Comparison of ENCODE assay signal across 10 cellular contexts in genomic region chr1:176177764-176178163, GRCh38. TPM values are rescaled to one million over a fixed set of nuclear protein-coding genes. Genes with fewer than 3 reads are reported as not detected.
A peak's percentile ranks its signal among the peaks of the same experiment; 100 is the strongest.
DNase-seq lines count a peak whose midpoint lies in the region; ATAC-seq and TF ChIP-seq lines count a peak whose summit lies in the region.
"Had no signal": no experiment of that assay in that cellular context is flagged by ENCODE, and none has a peak within 500 bp of the region (broad histone marks: within the 10 kb centered on the region; RNA-seq: fewer than 3 reads in every experiment).

No MANE protein-coding gene starts in this region.

- peaks cover 98% of the 10 kb centered on the region for H3K79me2 ChIP-seq in Karpas-422 (ENCODE audit: low read length)
- peaks cover 68% of the 10 kb centered on the region for H3K79me2 ChIP-seq in smooth muscle cell (ENCODE audit: low read depth)

- H3K4me1 ChIP-seq in Karpas-422 (ENCODE audit: low read length), result peaks cover 46% of the 10 kb centered on the region
- H3K4me1 ChIP-seq in smooth muscle cell (ENCODE audit: low read depth), result no peaks in the 10 kb centered on the region

- no peak for TF ChIP-seq CTCF in nephron progenitor cell (IDR thresholded peaks at IDR 0.05)
- no peak for TF ChIP-seq CTCF in smooth muscle cell (IDR thresholded peaks at IDR 0.05; ENCODE audit: borderline replicate concordance, insufficient read depth, poor library complexity, severe bottlenecking)

- peak overlapping the region; percentile 79 for H3K27ac Mint-ChIP-seq in activated CD4-positive, alpha-beta T cell treated with anti-CD3 and anti-CD28 coated beads, Interleukin-2, amount 10 ng/mL, durations not matched to agents 24 days and 14 days
- H3K27ac Mint-ChIP-seq in nephron progenitor cell, result peak overlapping the region; percentile 70

- H3K27me3 Mint-ChIP-seq in activated CD4-positive, alpha-beta T cell treated with anti-CD3 and anti-CD28 coated beads, Interleukin-2, amount 10 ng/mL, durations not matched to agents 24 days and 14 days, result no peaks in the 10 kb centered on the region
- no peaks in the 10 kb centered on the region for H3K27me3 Mint-ChIP-seq in nephron progenitor cell (ENCODE audit: low read depth, poor library complexity)

- no peak overlapping the region for H2AFZ ChIP-seq in Karpas-422 (ENCODE audit: low read length)
- H2AFZ ChIP-seq in smooth muscle cell (ENCODE audit: low read depth), result no peak overlapping the region

- peaks cover 4% of the 10 kb centered on the region for H3K9me3 Mint-ChIP-seq in activated CD4-positive, alpha-beta T cell treated with anti-CD3 and anti-CD28 coated beads, Interleukin-2, amount 10 ng/mL, durations not matched to agents 24 days and 14 days
- peaks cover under 1% of the 10 kb centered on the region for H3K9me3 Mint-ChIP-seq in nephron progenitor cell

- no peaks in the 10 kb centered on the region for H3F3A ChIP-seq in smooth muscle cell (ENCODE audit: low read depth)

- H3K4me3 ChIP-seq in Karpas-422 (ENCODE audit: low read length) (peak overlapping the region; percentile 43), smooth muscle cell (no peak overlapping the region)
- H3K4me3 ChIP-seq: SJSA1 had no signal

- H3K27ac ChIP-seq in Karpas-422 (ENCODE audit: low read length), result peak overlapping the region; percentile 94
- H3K27ac ChIP-seq in smooth muscle cell (ENCODE audit: low read depth), result no peak overlapping the region
- H3K27ac ChIP-seq: SJSA1 had no signal

- no peak for DNase-seq in activated CD4-positive, alpha-beta T cell treated with anti-CD3 and anti-CD28 coated beads, Interleukin-2, amount 10 ng/mL, durations not matched to agents 24 days and 14 days
- no peak for DNase-seq in activated CD4-positive, alpha-beta T cell treated with anti-CD3 and anti-CD28 coated beads for 4 hours
- DNase-seq in Karpas-422 (peak; percentile 80), nephron progenitor cell (no peak), amygdala (lab: John Stamatoyannopoulos, UW) (no peak), smooth muscle cell (lab: John Stamatoyannopoulos, UW; ENCODE audit: unreplicated experiment) (no peak), NOMO-1 treated with DMSO at 0.1 percent for 48 hours (lab: John Stamatoyannopoulos, UW; ENCODE audit: unreplicated experiment) (no peak)
- DNase-seq: amniotic stem cell had no signal

- H3K4me2 ChIP-seq in Karpas-422 (ENCODE audit: low read depth, low read length, poor library complexity, severe bottlenecking) (peak overlapping the region; percentile 80), smooth muscle cell (no peak overlapping the region)

- H3K36me3 Mint-ChIP-seq in activated CD4-positive, alpha-beta T cell treated with anti-CD3 and anti-CD28 coated beads, Interleukin-2, amount 10 ng/mL, durations not matched to agents 24 days and 14 days (ENCODE audit: low read depth), result peaks cover 36% of the 10 kb centered on the region
- H3K36me3 Mint-ChIP-seq in nephron progenitor cell (ENCODE audit: low read depth), result peaks cover 66% of the 10 kb centered on the region

- H3K27me3 ChIP-seq in Karpas-422 (ENCODE audit: low read length) (no peaks in the 10 kb centered on the region), smooth muscle cell (ENCODE audit: low read depth) (no peaks in the 10 kb centered on the region)
- H3K27me3 ChIP-seq: SJSA1 had no signal

- peaks cover 37% of the 10 kb centered on the region for H3K4me1 Mint-ChIP-seq in activated CD4-positive, alpha-beta T cell treated with anti-CD3 and anti-CD28 coated beads, Interleukin-2, amount 10 ng/mL, durations not matched to agents 24 days and 14 days
- peaks cover 5% of the 10 kb centered on the region for H3K4me1 Mint-ChIP-seq in nephron progenitor cell

- 96% methylated on average over 2 of the region's 2 CpGs for WGBS in smooth muscle cell (ENCODE audit: low lambda C conversion rate)

- peak overlapping the region; percentile 44 for H3K9ac ChIP-seq in Karpas-422 (ENCODE audit: low read length)
- no peak overlapping the region for H3K9ac ChIP-seq in smooth muscle cell (ENCODE audit: low read depth)

- ATAC-seq in HG02588 (IDR thresholded peaks at IDR 0.05; ENCODE audit: unreplicated experiment), result peak; percentile 82

- intact Hi-C loops in activated CD4-positive, alpha-beta T cell treated with anti-CD3 and anti-CD28 coated beads, Interleukin-2, amount 10 ng/mL, durations not matched to agents 24 days and 14 days (cut with micrococcal nuclease), result loop anchor here (1.0 to 5.0 kb wide), 4 partner anchors 13 to 60 kb away; no protein-coding TSS in a partner anchor

- H4K20me1 ChIP-seq in Karpas-422 (ENCODE audit: insufficient read depth, low read depth, low read length) (no peaks in the 10 kb centered on the region), smooth muscle cell (ENCODE audit: low read depth) (peaks cover 83% of the 10 kb centered on the region)

- H3K9me3 ChIP-seq in Karpas-422 (ENCODE audit: low read length) (no peaks in the 10 kb centered on the region), smooth muscle cell (replicated peaks; ENCODE audit: low read depth) (no peaks in the 10 kb centered on the region)
- H3K9me3 ChIP-seq: SJSA1 had no signal

- H3K9me2 ChIP-seq in Karpas-422 (replicated peaks; ENCODE audit: insufficient read depth, low read length), result no peaks in the 10 kb centered on the region

- H3K4me3 Mint-ChIP-seq in activated CD4-positive, alpha-beta T cell treated with anti-CD3 and anti-CD28 coated beads, Interleukin-2, amount 10 ng/mL, durations not matched to agents 24 days and 14 days, result peak overlapping the region; percentile 19
- H3K4me3 Mint-ChIP-seq in nephron progenitor cell, result no peak overlapping the region

- H3K36me3 ChIP-seq in Karpas-422 (ENCODE audit: insufficient read depth, low read length) (peaks cover 42% of the 10 kb centered on the region), smooth muscle cell (ENCODE audit: low read depth) (no peaks in the 10 kb centered on the region)

RNA-seq across cellular contexts. Expression of gene COP1, which starts 29.3 kb away (rescaled TPM):
- total RNA-seq in activated CD4-positive, alpha-beta T cell treated with anti-CD3 and anti-CD28 coated beads, Interleukin-2, amount 10 ng/mL, durations not matched to agents 24 days and 14 days, result 48.6 and 51.4 TPM in 2 replicates
- 71.0 and 82.2 TPM in 2 replicates for total RNA-seq in Karpas-422 (2014; rRNA removed; shearing (Covaris generic); ENCODE audit: low replicate concordance)
- 65.3 and 68.2 TPM in 2 replicates for total RNA-seq in smooth muscle cell
- 40.5 and 44.8 TPM in 2 replicates for polyA plus RNA-seq in smooth muscle cell
